1 cellular context compared by ENCODE assay signal in the genomic region with DNA sequence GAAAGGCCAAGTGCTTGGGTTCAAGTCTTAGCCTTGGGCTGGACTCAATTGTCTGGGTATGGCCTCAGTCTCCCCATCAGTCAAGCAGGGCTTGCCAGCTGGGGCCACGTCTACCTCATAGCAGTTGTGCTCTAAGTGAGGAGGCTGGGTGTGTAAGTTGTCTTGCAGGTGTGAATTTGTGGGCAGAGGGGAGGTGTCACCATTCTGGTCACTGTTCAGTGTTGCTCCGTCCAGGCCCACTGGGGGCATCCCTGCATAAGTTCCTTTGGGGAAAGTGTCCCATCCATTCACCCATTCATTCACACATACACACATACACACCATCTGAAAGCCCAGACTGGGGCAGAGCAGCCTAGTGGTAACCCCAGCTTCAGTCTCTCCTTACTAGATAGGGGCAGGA.
TF ChIP-seq lines count a peak whose summit lies in the region.

No MANE protein-coding gene starts in this region.

TF ChIP-seq in IMR-90, 13 proteins besides CTCF, POLR2A, EP300 and RAD21:
- no peak for TF ChIP-seq RFX5 (IDR thresholded peaks at IDR 0.05; ENCODE audit: low read depth, low read length)
- TF ChIP-seq RCOR1 (IDR thresholded peaks at IDR 0.05; ENCODE audit: insufficient replicate concordance, low read length) = no peak
- TF ChIP-seq FOS (IDR thresholded peaks at IDR 0.05; ENCODE audit: low read depth, low read length) = no peak
- no peak for TF ChIP-seq CEBPB (IDR thresholded peaks at IDR 0.05; ENCODE audit: low read depth, low read length)
- no peak for TF ChIP-seq NFE2L2 (IDR thresholded peaks at IDR 0.05; ENCODE audit: low read depth, low read length)
- TF ChIP-seq, protein P1, sequence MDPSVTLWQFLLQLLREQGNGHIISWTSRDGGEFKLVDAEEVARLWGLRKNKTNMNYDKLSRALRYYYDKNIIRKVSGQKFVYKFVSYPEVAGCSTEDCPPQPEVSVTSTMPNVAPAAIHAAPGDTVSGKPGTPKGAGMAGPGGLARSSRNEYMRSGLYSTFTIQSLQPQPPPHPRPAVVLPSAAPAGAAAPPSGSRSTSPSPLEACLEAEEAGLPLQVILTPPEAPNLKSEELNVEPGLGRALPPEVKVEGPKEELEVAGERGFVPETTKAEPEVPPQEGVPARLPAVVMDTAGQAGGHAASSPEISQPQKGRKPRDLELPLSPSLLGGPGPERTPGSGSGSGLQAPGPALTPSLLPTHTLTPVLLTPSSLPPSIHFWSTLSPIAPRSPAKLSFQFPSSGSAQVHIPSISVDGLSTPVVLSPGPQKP (IDR thresholded peaks at IDR 0.05; ENCODE audit: borderline replicate concordance, low read depth, low read length) = no peak
- no peak for TF ChIP-seq BHLHE40 (IDR thresholded peaks at IDR 0.05; ENCODE audit: low read depth, low read length)
- TF ChIP-seq, protein P2, sequence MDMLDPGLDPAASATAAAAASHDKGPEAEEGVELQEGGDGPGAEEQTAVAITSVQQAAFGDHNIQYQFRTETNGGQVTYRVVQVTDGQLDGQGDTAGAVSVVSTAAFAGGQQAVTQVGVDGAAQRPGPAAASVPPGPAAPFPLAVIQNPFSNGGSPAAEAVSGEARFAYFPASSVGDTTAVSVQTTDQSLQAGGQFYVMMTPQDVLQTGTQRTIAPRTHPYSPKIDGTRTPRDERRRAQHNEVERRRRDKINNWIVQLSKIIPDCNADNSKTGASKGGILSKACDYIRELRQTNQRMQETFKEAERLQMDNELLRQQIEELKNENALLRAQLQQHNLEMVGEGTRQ (IDR thresholded peaks at IDR 0.05; ENCODE audit: low read depth, low read length) = no peak
